17 cellular contexts compared by ENCODE assay signal in genomic region chr4:185119927-185120630, GRCh38. TPM values are rescaled to one million over a fixed set of nuclear protein-coding genes. Genes with fewer than 3 reads are reported as not detected.
A peak's percentile ranks its signal among the peaks of the same experiment; 100 is the strongest.
DNase-seq lines count a peak whose midpoint lies in the region; ATAC-seq, FAIRE-seq and TF ChIP-seq lines count a peak whose summit lies in the region.
"Had no signal": no experiment of that assay in that cellular context is flagged by ENCODE, and none has a peak within 500 bp of the region (broad histone marks: within the 10 kb centered on the region; RNA-seq: fewer than 3 reads in every experiment).

No MANE protein-coding gene starts in this region.

- POLR2A ChIA-PET in GM12878 (lab: Charles Lee) = no interaction called here

- no peak overlapping the region for H3K4ac ChIP-seq in mesenchymal stem cell (ENCODE audit: low read depth in 1 of 2, low read length in 2 of 2)

- H3K79me1 ChIP-seq in mesenchymal stem cell (replicated peaks; ENCODE audit: low read length, poor library complexity, severe bottlenecking) = no peaks in the 10 kb centered on the region

- H3K4me3 ChIP-seq in GM12878 = no peak overlapping the region
- H3K4me3 ChIP-seq in mesenchymal stem cell (ENCODE audit: insufficient read depth in 1 of 2, low read depth in 1 of 2, low read length in 2 of 2) = no peak overlapping the region
- H3K4me3 ChIP-seq in upper lobe of right lung = no peak overlapping the region
- H3K4me3 ChIP-seq: suprapubic skin had no signal

- no peak overlapping the region for H3K4me2 ChIP-seq in GM12878 (ENCODE audit: control insufficient read depth, insufficient read depth)
- H3K4me2 ChIP-seq in mesenchymal stem cell (ENCODE audit: low read length, poor library complexity, severe bottlenecking) = no peak overlapping the region

- SMC1A ChIA-PET in GM12878 (lab: Charles Lee; ENCODE audit: uncharacterized antibody, unreplicated experiment) = interaction anchor here (1.6 kb wide), 1 partner anchor 64 kb away, joined by 3 read pairs; no protein-coding TSS in a partner anchor

- H3K4me1 ChIP-seq in GM12878 (ENCODE audit: control insufficient read depth, insufficient read depth, low read length) (peaks cover 12% of the 10 kb centered on the region), mesenchymal stem cell (ENCODE audit: control insufficient read depth, insufficient read depth, low read depth, low read length) (peaks cover 2% of the 10 kb centered on the region), upper lobe of right lung (no peaks in the 10 kb centered on the region)
- H3K4me1 ChIP-seq: suprapubic skin had no signal

- no peaks in the 10 kb centered on the region for H3K9me3 ChIP-seq in GM12878 (replicated peaks; ENCODE audit: control insufficient read depth, insufficient read depth, low read length)
- no peaks in the 10 kb centered on the region for H3K9me3 ChIP-seq in mesenchymal stem cell (ENCODE audit: control insufficient read depth, low read length)
- no peaks in the 10 kb centered on the region for H3K9me3 ChIP-seq in upper lobe of right lung
- H3K9me3 ChIP-seq: suprapubic skin had no signal

- H2AFZ ChIP-seq in GM12878 (ENCODE audit: control insufficient read depth, low read depth, low read length) = no peak overlapping the region
- H2AFZ ChIP-seq in mesenchymal stem cell (ENCODE audit: low read depth, low read length) = no peak overlapping the region

- in situ Hi-C loops in GM12878 (cut with MboI) = no loop called here

- H3K9ac ChIP-seq in GM12878 (ENCODE audit: control insufficient read depth, insufficient read depth, low read length) (no peak overlapping the region), mesenchymal stem cell (ENCODE audit: low read length) (no peak overlapping the region)

- H3K27ac ChIP-seq in GM12878 (ENCODE audit: control insufficient read depth, insufficient read depth) (no peak overlapping the region), mesenchymal stem cell (ENCODE audit: low read length, poor library complexity, severe bottlenecking) (no peak overlapping the region), upper lobe of right lung (no peak overlapping the region)
- H3K27ac ChIP-seq: epithelial cell of prostate, suprapubic skin had no signal

- H2AK5ac ChIP-seq in mesenchymal stem cell (ENCODE audit: low read length, severe bottlenecking) = no peak overlapping the region

- no peak overlapping the region for H3K18ac ChIP-seq in mesenchymal stem cell (ENCODE audit: low read depth in 1 of 2, low read length in 2 of 2)

- no peak overlapping the region for H3K14ac ChIP-seq in mesenchymal stem cell (ENCODE audit: low read length in 2 of 2)

- BruUV-seq in GM12878 (replicated peaks; lab: Mats Ljungman, UMichigan) = no TSS peak

- H2BK12ac ChIP-seq in mesenchymal stem cell (ENCODE audit: low read length in 2 of 2) = no peak overlapping the region

- no peak overlapping the region for H2BK120ac ChIP-seq in mesenchymal stem cell (ENCODE audit: low read depth, low read length)

- intact Hi-C loops in GM12878 (cut with micrococcal nuclease; ENCODE audit: unreplicated experiment) (no loop called here), upper lobe of right lung (cut with DNase I) (no loop called here)

- H3K36me3 ChIP-seq in GM12878 (ENCODE audit: control insufficient read depth in 2 of 2, insufficient read depth in 2 of 2, low read length in 1 of 2) (no peaks in the 10 kb centered on the region), mesenchymal stem cell (ENCODE audit: control insufficient read depth in 1 of 2, insufficient read depth in 2 of 2, low read depth in 1 of 2, low read length in 2 of 2) (no peaks in the 10 kb centered on the region), upper lobe of right lung (no peaks in the 10 kb centered on the region)
- H3K36me3 ChIP-seq: suprapubic skin had no signal

- DNase-seq in GM12878 (ENCODE audit: low read depth, low spot score) = no peak
- DNase-seq in mesenchymal stem cell = peak; percentile 61
- no peak for DNase-seq in upper lobe of right lung
- DNase-seq in iPS-NIHi11 (ENCODE audit: low spot score) = no peak
- no peak for DNase-seq in hypothalamus (lab: John Stamatoyannopoulos, UW)
- DNase-seq: activated CD4-positive, alpha-beta T cell treated with anti-CD3 and anti-CD28 coated beads for 4 hours; activated naive CD4-positive, alpha-beta T cell; kidney; NCI-H1105; occipital lobe; stimulated activated CD4-positive, alpha-beta T cell treated with anti-CD3 and anti-CD28 coated beads, Interleukin-4, amount 100 ng/mL, for 1 hour had no signal

- CTCF ChIA-PET in GM12878 (lab: Yijun Ruan, JAX) = interaction anchor here (0.6 to 1.9 kb wide), 4 partner anchors 14 to 493 kb away, joined by 3 to 6 read pairs (median 4); no protein-coding TSS in a partner anchor

- H4K8ac ChIP-seq in mesenchymal stem cell (ENCODE audit: low read length) = no peak overlapping the region

- TF ChIP-seq CTCF in GM12878 (IDR thresholded peaks at IDR 0.05 in 2 of 3, conservative IDR thresholded peaks at IDR 0.05 in 1 of 3; ENCODE audit: control insufficient read depth in 2 of 3, extremely low read depth in 1 of 3, insufficient read depth in 1 of 3, low read depth in 3 of 3, low read length in 3 of 3) (no peak), upper lobe of right lung (IDR thresholded peaks at IDR 0.05) (no peak)

- RAD21 ChIA-PET in GM12878 (lab: Charles Lee; ENCODE audit: unreplicated experiment) = no interaction called here

- no peak for TF ChIP-seq POLR2A in GM12878 (IDR thresholded peaks at IDR 0.05; ENCODE audit: low read depth, low read length)

- FAIRE-seq in GM12878 (lab: Jason Lieb, UNC) = no peak
- FAIRE-seq: GM19239, kidney had no signal

- peak; percentile 38 for ATAC-seq in GM18519 (IDR thresholded peaks at IDR 0.05; ENCODE audit: low FRiP score, unreplicated experiment)
- ATAC-seq in HG03565 (IDR thresholded peaks at IDR 0.05; ENCODE audit: unreplicated experiment) = peak; percentile 35
- ATAC-seq in GM12878 = peak; percentile 41
- ATAC-seq in HG03354 (IDR thresholded peaks at IDR 0.05; ENCODE audit: poor library complexity, severe bottlenecking, unreplicated experiment) = no peak
- no peak for ATAC-seq in upper lobe of right lung

- H3K27me3 ChIP-seq in GM12878 (replicated peaks in 1 of 2; ENCODE audit: control insufficient read depth in 2 of 2, insufficient read depth in 2 of 2, low read length in 1 of 2) = no peaks in the 10 kb centered on the region; a peak in 2 of 4 replicates
- H3K27me3 ChIP-seq in mesenchymal stem cell (ENCODE audit: control insufficient read depth in 1 of 2, insufficient read depth in 1 of 2, low read length in 2 of 2) = no peaks in the 10 kb centered on the region
- peaks cover 3% of the 10 kb centered on the region for H3K27me3 ChIP-seq in upper lobe of right lung
- H3K27me3 ChIP-seq: suprapubic skin had no signal

- H3K79me2 ChIP-seq in GM12878 (ENCODE audit: control insufficient read depth, insufficient read depth, low read length) = no peaks in the 10 kb centered on the region

- H3K23ac ChIP-seq in mesenchymal stem cell (ENCODE audit: low read length in 2 of 2) = no peak overlapping the region

- no peak overlapping the region for H4K91ac ChIP-seq in mesenchymal stem cell (ENCODE audit: low read length)

- 22% methylated on average over 3 of the region's 3 CpGs for WGBS in GM12878 (ENCODE audit: insufficient coverage, insufficient replicate concordance, low lambda C conversion rate, missing lambda C conversion rate)
- 72% methylated on average over 2 of the region's 3 CpGs for WGBS in mesenchymal stem cell

- H2BK5ac ChIP-seq in mesenchymal stem cell (ENCODE audit: low read depth, low read length, poor library complexity, severe bottlenecking) = no peak overlapping the region

- H4K20me1 ChIP-seq in GM12878 (ENCODE audit: control insufficient read depth, insufficient read depth) = no peaks in the 10 kb centered on the region

- TF ChIP-seq RAD21 in GM12878 (IDR thresholded peaks at IDR 0.05; ENCODE audit: insufficient read depth, low read depth, low read length) = no peak

- H2BK15ac ChIP-seq in mesenchymal stem cell (ENCODE audit: low read depth, poor library complexity, severe bottlenecking) = no peak overlapping the region

- no peak for TF ChIP-seq EP300 in GM12878 (IDR thresholded peaks at IDR 0.05; ENCODE audit: borderline replicate concordance in 1 of 2, control insufficient read depth in 1 of 2, low read depth in 2 of 2, low read length in 2 of 2)

TF ChIP-seq in GM12878, 131 proteins besides CTCF, POLR2A, EP300 and RAD21:
- TF ChIP-seq HCFC1 (IDR thresholded peaks at IDR 0.05; ENCODE audit: low read length) = no peak
- no peak for TF ChIP-seq STAT3 (IDR thresholded peaks at IDR 0.05; ENCODE audit: low read depth, low read length)
- TF ChIP-seq ZNF217 (IDR thresholded peaks at IDR 0.05) = no peak
- no peak for TF ChIP-seq ZNF274 (IDR thresholded peaks at IDR 0.05; ENCODE audit: insufficient read depth, insufficient read length)
- TF ChIP-seq POLR2AphosphoS5 (IDR thresholded peaks at IDR 0.05; ENCODE audit: low read length) = no peak
- TF ChIP-seq NR2C2 (IDR thresholded peaks at IDR 0.05; ENCODE audit: borderline replicate concordance, control insufficient read depth, insufficient read length, low read depth) = no peak
- TF ChIP-seq MTA2 (IDR thresholded peaks at IDR 0.05; ENCODE audit: low read depth) = no peak

RNA-seq across cellular contexts. Expression of gene SLC25A4, which starts 23.0 kb away (rescaled TPM):
- total RNA-seq in GM12878 (2013; cell fraction: nucleolus; rRNA removed) = 4.9 and 5.2 TPM in 2 replicates
- total RNA-seq in GM12878 (2014; rRNA removed) (41.5 and 42.9 TPM in 2 replicates), GM12878 (2014; rRNA removed; fragmentation: Illumina TruSeq; extraction: Trizol) (21.3 and 21.4 TPM in 2 replicates), GM12878 (2021) (45.0 and 45.4 TPM in 2 replicates), upper lobe of right lung (40.3 TPM)
- polyA plus RNA-seq in GM12878 (2011; ENCODE audit: low read depth) = 14.8 TPM
- polyA plus RNA-seq in GM12878 (2011; rRNA removed) (12.0 and 12.6 TPM in 2 replicates), GM12878 (2014; fragmentation: Illumina TruSeq; extraction: Trizol) (14.7 and 21.0 TPM in 2 replicates), GM12878 (2014; fragmentation: Nextera tagmentation; extraction: Ambion mirVana) (10 to 100 TPM; 17.4 to 35.9 TPM), GM12878 (2014; rRNA removed) (40.5 and 40.9 TPM in 2 replicates), GM12878 (2016; fragmentation: Nextera tagmentation; extraction: Ambion mirVana) (100 to 1,000 TPM; 156 to 161 TPM)
- 11.1 and 11.7 TPM in 2 replicates for polyA plus RNA-seq in GM12878 (2011; cell fraction: cytosol; rRNA removed)
- polyA plus RNA-seq in GM12878 (2011; cell fraction: nucleus; rRNA removed) = 15.6 and 17.0 TPM in 2 replicates
- polyA plus RNA-seq in GM12878 (2012) = 33.2 and 35.0 TPM in 2 replicates
- 5.4 and 7.6 TPM in 2 replicates for polyA minus RNA-seq in GM12878 (2011; rRNA and poly(A)+ RNA removed)
- 3.1 and 4.1 TPM in 2 replicates for polyA minus RNA-seq in GM12878 (2011; cell fraction: cytosol; rRNA and poly(A)+ RNA removed)
- polyA minus RNA-seq in GM12878 (2011; cell fraction: nucleus; rRNA and poly(A)+ RNA removed) = 4.8 and 7.9 TPM in 2 replicates
- 4.7 TPM for polyA plus RNA-seq in mesenchymal stem cell (2013, experiment 1 of 2)
- polyA plus RNA-seq in mesenchymal stem cell (2013, experiment 2 of 2) = 5.0 TPM

Comparison
In these comparisons a context has a peak if more than half of its experiments do, and no peak if none do; other contexts are left out.
1. ATAC-seq: peak in GM18519 (single experiment), HG03565 (single experiment) and GM12878 (single experiment); none in HG03354 (single experiment) and upper lobe of right lung (single experiment).